ENCODE assay signal across 9 cellular contexts in genomic region chr5:152505442-152506042, GRCh38.
DNase-seq lines count a peak whose midpoint lies in the region; ATAC-seq and TF ChIP-seq lines count a peak whose summit lies in the region.
"Had no signal": no experiment of that assay in that cellular context is flagged by ENCODE, and none has a peak within 500 bp of the region (broad histone marks: within the 10 kb centered on the region; RNA-seq: fewer than 3 reads in every experiment).

No MANE protein-coding gene starts in this region.

- H4K8ac ChIP-seq in mesendoderm (ENCODE audit: low read depth, low read length): no peak overlapping the region

- H3K4me1 ChIP-seq in mesendoderm (ENCODE audit: control insufficient read depth, low read depth, low read length) (no peaks in the 10 kb centered on the region), thoracic aorta (ENCODE audit: control insufficient read depth in 1 of 2, low read depth in 2 of 2) (no peaks in the 10 kb centered on the region)
- H3K4me1 ChIP-seq: SJSA1 had no signal

- no peak overlapping the region for H2BK15ac ChIP-seq in mesendoderm (replicated peaks; ENCODE audit: low read depth)

- no peak overlapping the region for H3K18ac ChIP-seq in mesendoderm (ENCODE audit: low read length)

- no peak overlapping the region for H2BK120ac ChIP-seq in mesendoderm (ENCODE audit: low read depth, low read length)

- no peak overlapping the region for H3K56ac ChIP-seq in mesendoderm (ENCODE audit: low read length)

- H3K9ac ChIP-seq in mesendoderm (ENCODE audit: low read length): no peak overlapping the region

- H3K4ac ChIP-seq in mesendoderm (ENCODE audit: low read depth, low read length): no peak overlapping the region

- no CpG with 5 or more reads among the region's 8 CpGs for WGBS in mesendoderm (ENCODE audit: extremely low coverage, insufficient coverage, low lambda C conversion rate)

- no peak overlapping the region for H2BK5ac ChIP-seq in mesendoderm (ENCODE audit: low read length)

- no peaks in the 10 kb centered on the region for H3K79me1 ChIP-seq in mesendoderm (ENCODE audit: low read length)

- TF ChIP-seq CTCF in thoracic aorta (IDR thresholded peaks at IDR 0.05): peak; percentile 43

- no peak overlapping the region for H3K4me2 ChIP-seq in mesendoderm (ENCODE audit: low read length)

- H3K79me2 ChIP-seq in mesendoderm (ENCODE audit: control insufficient read depth, insufficient read depth, low read length): no peaks in the 10 kb centered on the region

- no peak overlapping the region for H3K23ac ChIP-seq in mesendoderm (ENCODE audit: low read length)

- H3K36me3 ChIP-seq in mesendoderm (ENCODE audit: control insufficient read depth, insufficient read depth, low read length) (no peaks in the 10 kb centered on the region), thoracic aorta (no peaks in the 10 kb centered on the region)
- H3K36me3 ChIP-seq: SJSA1 had no signal

- H3K27ac ChIP-seq in mesendoderm (ENCODE audit: low read depth, low read length) (no peak overlapping the region), thoracic aorta (no peak overlapping the region)
- H3K27ac ChIP-seq: SJSA1 had no signal

- H3K27me3 ChIP-seq in mesendoderm (ENCODE audit: insufficient read depth, low read length, poor library complexity) (no peaks in the 10 kb centered on the region), thoracic aorta (replicated peaks; ENCODE audit: insufficient read depth) (no peaks in the 10 kb centered on the region)

- H2AK5ac ChIP-seq in mesendoderm (ENCODE audit: low read length): no peak overlapping the region

- H3K4me3 ChIP-seq in mesendoderm (ENCODE audit: low read length): no peak overlapping the region
- no peak overlapping the region for H3K4me3 ChIP-seq in thoracic aorta
- H3K4me3 ChIP-seq: SJSA1 had no signal

- DNase-seq in AG20443 (ENCODE audit: low spot score) (peak; percentile 43), NCI-H1105 treated with DMSO at 0.1 percent for 48 hours (lab: John Stamatoyannopoulos, UW) (peak; percentile 63), T follicular helper cell (ENCODE audit: low read depth) (peak; percentile 2), ecto neural progenitor cell (ENCODE audit: low spot score) (peak; percentile 56), mesendoderm (peak; percentile 80), thoracic aorta (ENCODE audit: low spot score) (no peak)

- H3K9me3 ChIP-seq in thoracic aorta: no peaks in the 10 kb centered on the region
- H3K9me3 ChIP-seq: SJSA1 had no signal

- ATAC-seq in GM18502 (IDR thresholded peaks at IDR 0.05; ENCODE audit: poor library complexity, unreplicated experiment) (peak; percentile 95), HG02840 (IDR thresholded peaks at IDR 0.05; ENCODE audit: low FRiP score, unreplicated experiment) (peak; percentile 74), thoracic aorta (ENCODE audit: insufficient number of reproducible peaks, low FRiP score, low read depth) (no peak)

- H4K5ac ChIP-seq in mesendoderm (ENCODE audit: low read length): no peak overlapping the region
